ENCODE assay signal across 17 cellular contexts in the genomic region with DNA sequence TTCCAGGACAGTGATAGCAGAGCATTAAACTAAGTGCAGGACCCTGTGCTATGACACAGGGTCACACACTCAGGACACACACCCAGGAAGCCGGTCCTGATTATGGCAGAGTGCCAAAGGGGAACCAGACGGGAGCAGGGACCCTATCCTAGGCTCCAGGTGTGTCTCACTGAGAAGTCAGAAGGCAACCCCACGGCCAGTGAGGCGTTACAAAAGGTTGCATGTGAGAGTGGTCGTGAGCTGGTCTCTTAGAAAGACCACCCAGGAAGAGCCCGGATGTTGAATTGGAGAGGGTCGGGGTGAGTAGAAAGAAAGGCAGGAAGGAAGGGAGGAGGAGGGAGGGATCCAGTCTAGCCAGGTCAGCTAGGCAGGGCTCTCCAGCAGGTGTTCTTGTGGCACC. TPM values are rescaled to one million over a fixed set of nuclear protein-coding genes. Genes with fewer than 3 reads are reported as not detected.
DNase-seq lines count a peak whose midpoint lies in the region; ATAC-seq and TF ChIP-seq lines count a peak whose summit lies in the region.
"Had no signal": no experiment of that assay in that cellular context is flagged by ENCODE, and none has a peak within 500 bp of the region (broad histone marks: within the 10 kb centered on the region; RNA-seq: fewer than 3 reads in every experiment).

No MANE protein-coding gene starts in this region.

- H3K18ac ChIP-seq in mesendoderm (ENCODE audit: low read length): no peak overlapping the region

- no peaks in the 10 kb centered on the region for H3K79me2 ChIP-seq in mesendoderm (ENCODE audit: control insufficient read depth, insufficient read depth, low read length)

- no peaks in the 10 kb centered on the region for H3K4me1 Mint-ChIP-seq in osteocyte (ENCODE audit: unreplicated experiment)
- H3K4me1 Mint-ChIP-seq in activated CD4-positive, alpha-beta memory T cell treated with anti-CD3 and anti-CD28 coated beads, Interleukin-2, amount 10 ng/mL, durations not matched to agents 7 days and 5 days: no peaks in the 10 kb centered on the region

- no peak overlapping the region for H2BK5ac ChIP-seq in mesendoderm (ENCODE audit: low read length)

- no peak overlapping the region for H3K4me3 ChIP-seq in mesendoderm (ENCODE audit: low read length)

- no peaks in the 10 kb centered on the region for H3K79me1 ChIP-seq in mesendoderm (ENCODE audit: low read length)

- no peak overlapping the region for H2BK120ac ChIP-seq in mesendoderm (ENCODE audit: low read depth, low read length)

- H4K5ac ChIP-seq in mesendoderm (ENCODE audit: low read length): no peak overlapping the region

- CTCF ChIA-PET in activated CD4-positive, alpha-beta memory T cell treated with anti-CD3 and anti-CD28 coated beads, Interleukin-2, amount 10 ng/mL, durations not matched to agents 7 days and 5 days (lab: Charles Lee): no interaction called here

- H3K4me3 Mint-ChIP-seq in osteocyte (ENCODE audit: unreplicated experiment): no peak overlapping the region
- no peak overlapping the region for H3K4me3 Mint-ChIP-seq in activated CD4-positive, alpha-beta memory T cell treated with anti-CD3 and anti-CD28 coated beads, Interleukin-2, amount 10 ng/mL, durations not matched to agents 7 days and 5 days
- H3K4me3 Mint-ChIP-seq: CD14-positive monocyte, T-cell had no signal

- no CpG with 5 or more reads among the region's 7 CpGs for WGBS in mesendoderm (ENCODE audit: extremely low coverage, insufficient coverage, low lambda C conversion rate)

- no peaks in the 10 kb centered on the region for H3K27me3 ChIP-seq in mesendoderm (ENCODE audit: insufficient read depth, low read length, poor library complexity)

- TF ChIP-seq CTCF in osteocyte (IDR thresholded peaks at IDR 0.05): no peak

- POLR2A ChIA-PET in activated CD4-positive, alpha-beta memory T cell treated with anti-CD3 and anti-CD28 coated beads, Interleukin-2, amount 10 ng/mL, durations not matched to agents 7 days and 5 days (lab: Charles Lee): no interaction called here

- no peak overlapping the region for H2BK15ac ChIP-seq in mesendoderm (replicated peaks; ENCODE audit: low read depth)

- H3K4ac ChIP-seq in mesendoderm (ENCODE audit: low read depth, low read length): no peak overlapping the region

- no peaks in the 10 kb centered on the region for H3K4me1 ChIP-seq in mesendoderm (ENCODE audit: control insufficient read depth, low read depth, low read length)

- H3K36me3 ChIP-seq in mesendoderm (ENCODE audit: control insufficient read depth, insufficient read depth, low read length): no peaks in the 10 kb centered on the region

- no peak overlapping the region for H3K27ac Mint-ChIP-seq in osteocyte (ENCODE audit: unreplicated experiment)
- H3K27ac Mint-ChIP-seq in activated CD4-positive, alpha-beta memory T cell treated with anti-CD3 and anti-CD28 coated beads, Interleukin-2, amount 10 ng/mL, durations not matched to agents 7 days and 5 days: no peak overlapping the region
- H3K27ac Mint-ChIP-seq: CD14-positive monocyte, T-cell had no signal

- H2AK5ac ChIP-seq in mesendoderm (ENCODE audit: low read length): no peak overlapping the region

- ATAC-seq in left lobe of liver: no peak
- ATAC-seq: PC-3, T-cell had no signal

- H4K8ac ChIP-seq in mesendoderm (ENCODE audit: low read depth, low read length): no peak overlapping the region

- H3K36me3 Mint-ChIP-seq in osteocyte (ENCODE audit: unreplicated experiment): no peaks in the 10 kb centered on the region
- H3K36me3 Mint-ChIP-seq in activated CD4-positive, alpha-beta memory T cell treated with anti-CD3 and anti-CD28 coated beads, Interleukin-2, amount 10 ng/mL, durations not matched to agents 7 days and 5 days (ENCODE audit: low read depth): no peaks in the 10 kb centered on the region
- H3K36me3 Mint-ChIP-seq: CD14-positive monocyte, T-cell had no signal

- peaks cover 9% of the 10 kb centered on the region for H3K27me3 Mint-ChIP-seq in osteocyte (ENCODE audit: unreplicated experiment)
- H3K27me3 Mint-ChIP-seq in activated CD4-positive, alpha-beta memory T cell treated with anti-CD3 and anti-CD28 coated beads, Interleukin-2, amount 10 ng/mL, durations not matched to agents 7 days and 5 days: peaks cover 2% of the 10 kb centered on the region

- H3K4me2 ChIP-seq in mesendoderm (ENCODE audit: low read length): no peak overlapping the region

- DNase-seq in NCI-H748 (lab: John Stamatoyannopoulos, UW; ENCODE audit: unreplicated experiment) (peak; percentile 39), NCI-H748 treated with DMSO at 0.1 percent for 48 hours (lab: John Stamatoyannopoulos, UW) (no peak), DMS53 (lab: John Stamatoyannopoulos, UW) (peak; percentile 53), NCI-H2196 treated with DMSO at 0.1 percent for 48 hours (lab: John Stamatoyannopoulos, UW; ENCODE audit: unreplicated experiment) (peak; percentile 10), left lobe of liver (ENCODE audit: low spot score) (peak; percentile 37), osteocyte (ENCODE audit: extremely low spot score, unreplicated experiment) (no peak), mesendoderm (no peak)
- DNase-seq in activated CD4-positive, alpha-beta memory T cell treated with anti-CD3 and anti-CD28 coated beads, Interleukin-2, amount 10 ng/mL, durations not matched to agents 7 days and 5 days: no peak
- DNase-seq: Kasumi-1, NCI-H1436, PC-3, T-cell had no signal

- no peak overlapping the region for H3K9ac ChIP-seq in mesendoderm (ENCODE audit: low read length)

- H3K27ac ChIP-seq in mesendoderm (ENCODE audit: low read depth, low read length): no peak overlapping the region

- H3K56ac ChIP-seq in mesendoderm (ENCODE audit: low read length): no peak overlapping the region

- no peaks in the 10 kb centered on the region for H3K9me3 Mint-ChIP-seq in osteocyte (ENCODE audit: unreplicated experiment)
- H3K9me3 Mint-ChIP-seq in activated CD4-positive, alpha-beta memory T cell treated with anti-CD3 and anti-CD28 coated beads, Interleukin-2, amount 10 ng/mL, durations not matched to agents 7 days and 5 days: no peaks in the 10 kb centered on the region
- H3K9me3 Mint-ChIP-seq: CD14-positive monocyte, T-cell had no signal

- no peak overlapping the region for H3K23ac ChIP-seq in mesendoderm (ENCODE audit: low read length)

RNA-seq across cellular contexts. Expression of gene FRMPD2, which starts 31.0 kb away (rescaled TPM):
- total RNA-seq in left lobe of liver (not detected), osteocyte (not detected in 2 replicates)
- 0.03 TPM for polyA plus RNA-seq in mesendoderm (2013, experiment 1 of 2)
- 0.03 TPM for polyA plus RNA-seq in mesendoderm (2013, experiment 2 of 2)
- total RNA-seq in activated CD4-positive, alpha-beta memory T cell treated with anti-CD3 and anti-CD28 coated beads, Interleukin-2, amount 10 ng/mL, durations not matched to agents 7 days and 5 days: not detected
- total RNA-seq: A673, Daoy, H4, NCI-H460 had no signal
- polyA plus RNA-seq: CD14-positive monocyte had no signal

Comparison
In these comparisons a context has a peak if more than half of its experiments do, and no peak if none do; other contexts are left out.
1. DNase-seq: peak in NCI-H748 (single experiment), DMS53 (single experiment), NCI-H2196 treated with DMSO at 0.1 percent for 48 hours (single experiment) and left lobe of liver (single experiment); none in NCI-H748 treated with DMSO at 0.1 percent for 48 hours (single experiment), osteocyte (single experiment), mesendoderm (single experiment) and activated CD4-positive, alpha-beta memory T cell treated with anti-CD3 and anti-CD28 coated beads, Interleukin-2, amount 10 ng/mL, durations not matched to agents 7 days and 5 days (single experiment).